In the genomic region with DNA sequence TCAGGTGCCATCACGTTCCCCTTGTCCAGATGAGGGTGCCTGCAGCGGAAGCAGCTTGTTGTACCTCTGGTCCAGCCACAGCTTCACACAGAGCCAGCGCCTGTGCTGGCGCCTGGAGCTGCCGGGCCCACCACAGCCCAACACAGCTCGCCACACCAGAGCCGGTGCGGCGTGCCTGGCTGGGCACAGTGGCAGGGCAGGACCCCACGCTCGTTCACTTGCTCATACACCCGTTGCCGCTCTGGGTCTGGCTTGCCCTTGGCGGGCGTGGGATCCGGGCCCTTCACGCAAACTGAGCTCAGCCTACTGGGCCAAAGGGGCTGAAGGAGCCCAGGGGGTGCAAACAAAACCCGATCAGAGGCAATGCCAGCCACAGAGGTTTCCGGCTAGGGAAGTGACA, we compare ENCODE assay signal across 20 cellular contexts.
DNase-seq lines count a peak whose midpoint lies in the region; ATAC-seq, FAIRE-seq and TF ChIP-seq lines count a peak whose summit lies in the region.
"Had no signal": no experiment of that assay in that cellular context is flagged by ENCODE, and none has a peak within 500 bp of the region (broad histone marks: within the 10 kb centered on the region; RNA-seq: fewer than 3 reads in every experiment).

No MANE protein-coding gene starts in this region.

- no peak overlapping the region for H2BK5ac ChIP-seq in H9 (ENCODE audit: insufficient read length, low read length)
- H2BK5ac ChIP-seq in mesendoderm (ENCODE audit: low read length) = no peak overlapping the region

- no peaks in the 10 kb centered on the region for H3K79me1 ChIP-seq in H9 (ENCODE audit: insufficient read depth, low read depth, low read length, poor library complexity, severe bottlenecking)
- no peaks in the 10 kb centered on the region for H3K79me1 ChIP-seq in mesendoderm (ENCODE audit: low read length)

- FAIRE-seq in urothelium cell line (lab: Jason Lieb, UNC) = no peak
- FAIRE-seq: A549, GM19239, H54 had no signal

- no peaks in the 10 kb centered on the region for H3K23me2 ChIP-seq in H9 (ENCODE audit: insufficient read length, low read depth, low read length, poor library complexity, severe bottlenecking)

- WGBS in H9 (ENCODE audit: extremely low coverage, insufficient read length, low lambda C conversion rate) = no CpG with 5 or more reads among the region's 19 CpGs
- 96 to 100% methylated on average over 2 to 19 of the region's 19 CpGs for WGBS in endodermal cell (ENCODE audit: insufficient coverage in 1 of 2, insufficient read length in 1 of 2), 2 experiments
- WGBS in mesendoderm (ENCODE audit: extremely low coverage, insufficient coverage, low lambda C conversion rate) = no CpG with 5 or more reads among the region's 19 CpGs

- H2BK15ac ChIP-seq in H9 (ENCODE audit: low read depth, low read length) (no peak overlapping the region), mesendoderm (replicated peaks; ENCODE audit: low read depth) (no peak overlapping the region)

- intact Hi-C loops in naive thymus-derived CD4-positive, alpha-beta T cell (cut with micrococcal nuclease) = no loop called here

- H3K9me3 Mint-ChIP-seq in H9 (no peaks in the 10 kb centered on the region), endodermal cell (no peaks in the 10 kb centered on the region)
- no peaks in the 10 kb centered on the region for H3K9me3 Mint-ChIP-seq in naive thymus-derived CD4-positive, alpha-beta T cell

- H3K27me3 ChIP-seq in H9 (ENCODE audit: insufficient read depth, low read length) (no peaks in the 10 kb centered on the region), endodermal cell (ENCODE audit: control insufficient read depth, insufficient read depth, low read length, poor library complexity, severe bottlenecking) (no peaks in the 10 kb centered on the region), mesendoderm (ENCODE audit: insufficient read depth, low read length, poor library complexity) (no peaks in the 10 kb centered on the region)
- no peaks in the 10 kb centered on the region for H3K27me3 ChIP-seq in naive thymus-derived CD4-positive, alpha-beta T cell (ENCODE audit: control insufficient read depth in 2 of 2, insufficient read depth in 2 of 2, low read length in 2 of 2)

- DNase-seq in Daoy (ENCODE audit: low read depth) (peak; percentile 5), H9 (peak; percentile 35), endodermal cell (peak; percentile 48), urothelium cell line (ENCODE audit: low spot score) (no peak), mesendoderm (no peak)
- no peak for DNase-seq in naive thymus-derived CD4-positive, alpha-beta T cell
- DNase-seq in activated naive CD4-positive, alpha-beta T cell treated with Interleukin-2 at 50 U/mL for 16 hours = no peak
- DNase-seq: GDM1, HFFc6, Kasumi-1, NCI-H1417, NCI-H1694 treated with DMSO at 0.1 percent for 48 hours, NCI-H446, NCI-H526, SHP77 treated with DMSO at 0.1 percent for 48 hours had no signal

- H4K8ac ChIP-seq in H9 (replicated peaks; ENCODE audit: insufficient read length, low read depth, low read length) = no peak overlapping the region
- no peak overlapping the region for H4K8ac ChIP-seq in mesendoderm (ENCODE audit: low read depth, low read length)

- POLR2A ChIA-PET in naive thymus-derived CD4-positive, alpha-beta T cell (lab: Charles Lee) = no interaction called here

- no peaks in the 10 kb centered on the region; the same call in 1 of the 2 replicates for H3K27me3 Mint-ChIP-seq in H9 (ENCODE audit: low read depth)
- H3K27me3 Mint-ChIP-seq in endodermal cell (ENCODE audit: insufficient read depth) = no peaks in the 10 kb centered on the region
- H3K27me3 Mint-ChIP-seq in naive thymus-derived CD4-positive, alpha-beta T cell = no peaks in the 10 kb centered on the region
- H3K27me3 Mint-ChIP-seq: B cell had no signal

- TF ChIP-seq CTCF in H9 (conservative IDR thresholded peaks at IDR 0.05) (no peak), endodermal cell (conservative IDR thresholded peaks at IDR 0.05) (no peak)

- H3K9me3 ChIP-seq in H9 (ENCODE audit: control insufficient read depth, low read depth, low read length) = no peaks in the 10 kb centered on the region
- no peaks in the 10 kb centered on the region for H3K9me3 ChIP-seq in endodermal cell (ENCODE audit: control insufficient read depth, low read length)
- no peaks in the 10 kb centered on the region for H3K9me3 ChIP-seq in naive thymus-derived CD4-positive, alpha-beta T cell (ENCODE audit: control insufficient read depth in 2 of 3, low read length in 3 of 3)
- H3K9me3 ChIP-seq: A549 had no signal

- no peak overlapping the region for H4K5ac ChIP-seq in H9 (ENCODE audit: insufficient read length, low read depth, low read length)
- H4K5ac ChIP-seq in mesendoderm (ENCODE audit: low read length) = no peak overlapping the region

- H3K56ac ChIP-seq in H9 (ENCODE audit: insufficient read length, low read depth, low read length) (no peak overlapping the region), mesendoderm (ENCODE audit: low read length) (no peak overlapping the region)

- no peak overlapping the region; the same call in 1 of the 2 replicates for H3K14ac ChIP-seq in H9 (ENCODE audit: insufficient read depth, low read length)

- H3K27ac ChIP-seq in H9 (ENCODE audit: insufficient read length, low read depth, low read length) (no peak overlapping the region), endodermal cell (ENCODE audit: low read depth, low read length) (no peak overlapping the region), mesendoderm (ENCODE audit: low read depth, low read length) (no peak overlapping the region)
- H3K27ac ChIP-seq in naive thymus-derived CD4-positive, alpha-beta T cell (ENCODE audit: low read depth, low read length) = no peak overlapping the region
- H3K27ac ChIP-seq: A549 had no signal

- H3K4me3 ChIP-seq in endodermal cell (ENCODE audit: low read length) (no peak overlapping the region), mesendoderm (ENCODE audit: low read length) (no peak overlapping the region)
- H3K4me3 ChIP-seq in naive thymus-derived CD4-positive, alpha-beta T cell (ENCODE audit: low read length) = no peak overlapping the region
- H3K4me3 ChIP-seq: A549 had no signal

- no peaks in the 10 kb centered on the region for H4K20me1 ChIP-seq in H9 (ENCODE audit: control insufficient read depth, insufficient read depth, insufficient read length)

- H3K27ac Mint-ChIP-seq in H9 (no peak overlapping the region), endodermal cell (no peak overlapping the region)
- no peak overlapping the region for H3K27ac Mint-ChIP-seq in naive thymus-derived CD4-positive, alpha-beta T cell
- H3K27ac Mint-ChIP-seq: B cell, CD14-positive monocyte, HFFc6 had no signal

- H3K4me2 ChIP-seq in H9 (ENCODE audit: insufficient read depth, insufficient read length, low read length) (no peak overlapping the region), mesendoderm (ENCODE audit: low read length) (no peak overlapping the region)
- H3K4me2 ChIP-seq: A549 had no signal

- no peak overlapping the region for H4K91ac ChIP-seq in H9 (ENCODE audit: insufficient read length, low read depth, low read length)

- no peak overlapping the region for H3K9ac ChIP-seq in H9 (ENCODE audit: extremely low read depth, insufficient read length, low read length)
- H3K9ac ChIP-seq in endodermal cell (ENCODE audit: extremely low read depth, low read length, poor library complexity, severe bottlenecking) = no peak overlapping the region
- no peak overlapping the region for H3K9ac ChIP-seq in mesendoderm (ENCODE audit: low read length)

- H3K4me1 ChIP-seq in H9 (ENCODE audit: insufficient read depth, low read length) (no peaks in the 10 kb centered on the region), endodermal cell (ENCODE audit: control insufficient read depth, insufficient read depth, low read length) (no peaks in the 10 kb centered on the region), mesendoderm (ENCODE audit: control insufficient read depth, low read depth, low read length) (no peaks in the 10 kb centered on the region)
- no peaks in the 10 kb centered on the region for H3K4me1 ChIP-seq in naive thymus-derived CD4-positive, alpha-beta T cell (ENCODE audit: control insufficient read depth in 2 of 2, insufficient read depth in 2 of 2, low read length in 2 of 2)
- H3K4me1 ChIP-seq: A549 had no signal

- no peak overlapping the region for H3K4ac ChIP-seq in H9 (ENCODE audit: low read depth, low read length)
- H3K4ac ChIP-seq in mesendoderm (ENCODE audit: low read depth, low read length) = no peak overlapping the region

- H3K36me3 Mint-ChIP-seq in H9 (ENCODE audit: insufficient read depth in 1 of 3, low read depth in 3 of 3) (no peaks in the 10 kb centered on the region), endodermal cell (ENCODE audit: low read depth) (no peaks in the 10 kb centered on the region)
- no peaks in the 10 kb centered on the region for H3K36me3 Mint-ChIP-seq in naive thymus-derived CD4-positive, alpha-beta T cell
- H3K36me3 Mint-ChIP-seq: CD14-positive monocyte had no signal

- peak; percentile 12 for ATAC-seq in naive thymus-derived CD4-positive, alpha-beta T cell
- ATAC-seq: A549 had no signal

- H3K4me3 Mint-ChIP-seq in H9 = no peak overlapping the region
- no peak overlapping the region for H3K4me3 Mint-ChIP-seq in endodermal cell
- H3K4me3 Mint-ChIP-seq in naive thymus-derived CD4-positive, alpha-beta T cell = no peak overlapping the region
- H3K4me3 Mint-ChIP-seq: B cell, CD14-positive monocyte, HFFc6 had no signal

- no peak overlapping the region for H3T11ph ChIP-seq in H9 (ENCODE audit: low read length)

- CTCF ChIA-PET in naive thymus-derived CD4-positive, alpha-beta T cell (lab: Charles Lee) = no interaction called here

- H2BK120ac ChIP-seq in H9 (ENCODE audit: low read depth, low read length, poor library complexity, severe bottlenecking) (no peak overlapping the region), mesendoderm (ENCODE audit: low read depth, low read length) (no peak overlapping the region)

- H3K4me1 Mint-ChIP-seq in H9 (no peaks in the 10 kb centered on the region), endodermal cell (no peaks in the 10 kb centered on the region)
- no peaks in the 10 kb centered on the region for H3K4me1 Mint-ChIP-seq in naive thymus-derived CD4-positive, alpha-beta T cell
- H3K4me1 Mint-ChIP-seq: B cell, CD14-positive monocyte had no signal

- no peak overlapping the region for H2BK20ac ChIP-seq in H9 (ENCODE audit: low read depth, low read length, poor library complexity, severe bottlenecking)

- H2AK5ac ChIP-seq in H9 (ENCODE audit: insufficient read length, low read length) (no peak overlapping the region), mesendoderm (ENCODE audit: low read length) (no peak overlapping the region)

- no peak overlapping the region for H2AFZ ChIP-seq in H9 (ENCODE audit: low read length)

- H3K36me3 ChIP-seq in endodermal cell (ENCODE audit: control insufficient read depth, insufficient read depth, low read length) (no peaks in the 10 kb centered on the region), mesendoderm (ENCODE audit: control insufficient read depth, insufficient read depth, low read length) (no peaks in the 10 kb centered on the region)
- no peaks in the 10 kb centered on the region for H3K36me3 ChIP-seq in naive thymus-derived CD4-positive, alpha-beta T cell (ENCODE audit: control insufficient read depth in 2 of 3, insufficient read depth in 3 of 3, low read length in 3 of 3)

- H3K79me2 ChIP-seq in H9 (ENCODE audit: insufficient read depth, low read length) (no peaks in the 10 kb centered on the region), mesendoderm (ENCODE audit: control insufficient read depth, insufficient read depth, low read length) (no peaks in the 10 kb centered on the region)

- H3K23ac ChIP-seq in H9 (ENCODE audit: insufficient read length, low read depth, low read length) (no peak overlapping the region), mesendoderm (ENCODE audit: low read length) (no peak overlapping the region)

- H3K18ac ChIP-seq in H9 (ENCODE audit: insufficient read length, low read depth, low read length) (no peak overlapping the region), mesendoderm (ENCODE audit: low read length) (no peak overlapping the region)

- H2BK12ac ChIP-seq in H9 (ENCODE audit: insufficient read length, low read depth, low read length) = no peak overlapping the region

Comparison
In these comparisons a context has a peak if more than half of its experiments do, and no peak if none do; other contexts are left out.
1. DNase-seq: peak in Daoy (single experiment), H9 (single experiment) and endodermal cell (single experiment); none in naive thymus-derived CD4-positive, alpha-beta T cell (0 of 9), activated naive CD4-positive, alpha-beta T cell treated with Interleukin-2 at 50 U/mL for 16 hours (single experiment), urothelium cell line (single experiment) and mesendoderm (single experiment).